8 cellular contexts compared by ENCODE assay signal in the genomic region with DNA sequence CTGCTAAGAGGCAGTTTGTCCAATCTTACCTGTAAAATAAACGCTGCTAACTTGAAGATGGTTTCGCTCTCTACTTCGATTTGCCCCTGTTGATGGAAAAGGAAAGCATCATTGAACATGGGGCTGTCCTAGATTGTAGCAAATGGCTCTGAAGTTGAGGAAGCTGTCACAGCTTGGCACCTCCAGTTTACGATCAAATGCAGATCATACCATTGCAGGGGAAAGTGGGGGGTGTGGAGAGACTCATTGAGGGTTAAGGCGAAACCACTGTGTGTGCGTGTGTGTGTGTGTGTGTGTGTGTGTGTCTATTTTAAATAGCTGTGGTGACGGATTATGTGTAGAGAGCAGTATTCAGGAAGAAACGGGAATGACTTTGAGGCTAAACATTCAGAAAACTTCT.
DNase-seq lines count a peak whose midpoint lies in the region; ATAC-seq and TF ChIP-seq lines count a peak whose summit lies in the region.

No MANE protein-coding gene starts in this region.

- intact Hi-C loops in OCI-LY7 (cut with micrococcal nuclease; ENCODE audit: unreplicated experiment): no loop called here

- no peak overlapping the region for H3K4me3 ChIP-seq in OCI-LY7 (ENCODE audit: low read depth, low read length, poor library complexity, severe bottlenecking)

- H3K27ac ChIP-seq in OCI-LY7 (ENCODE audit: low read depth, low read length, poor library complexity, severe bottlenecking): no peak overlapping the region

- BruUV-seq in OCI-LY7 (replicated peaks; lab: Mats Ljungman, UMichigan): no TSS peak

- H3K4me1 ChIP-seq in OCI-LY7 (ENCODE audit: insufficient read depth, low read length, poor library complexity, severe bottlenecking): no peaks in the 10 kb centered on the region

- DNase-seq in NCI-H526 (lab: John Stamatoyannopoulos, UW) (peak; percentile 56 to 61), iPS-NIHi7 (ENCODE audit: extremely low spot score) (peak; percentile 72), DMS114 treated with DMSO at 0.1 percent for 48 hours (lab: John Stamatoyannopoulos, UW; ENCODE audit: unreplicated experiment) (no peak), OCI-LY7 (ENCODE audit: low spot score) (no peak), amniotic stem cell (lab: John Stamatoyannopoulos, UW) (no peak)
- peak; percentile 77 for DNase-seq in activated effector memory CD4-positive, alpha-beta T cell treated with anti-CD3 and anti-CD28 coated beads, Interleukin-2, amount 50 U/mL, for 16 hours
- peak in 3 of 4 experiments; percentile 15 to 45 (median 32) for DNase-seq in stimulated activated CD4-positive, alpha-beta T cell treated with anti-CD3 and anti-CD28 coated beads, Interleukin-1b, Interleukin-23, amount 100 ng/mL, for 24 hours (ENCODE audit: low read depth in 4 of 4, low spot score in 1 of 4)

- H3K4me2 ChIP-seq in OCI-LY7 (ENCODE audit: low read length): no peak overlapping the region

- no peak for TF ChIP-seq CTCF in OCI-LY7 (conservative IDR thresholded peaks at IDR 0.05; ENCODE audit: low read length)

- POLR2A ChIA-PET in OCI-LY7 (lab: Charles Lee): interaction anchor here (1.3 kb wide), 1 partner anchor 37 kb away, joined by 3 read pairs; no protein-coding TSS in a partner anchor

- no peaks in the 10 kb centered on the region for H3K9me3 ChIP-seq in OCI-LY7 (ENCODE audit: low read length)

- no peaks in the 10 kb centered on the region for H3K36me3 ChIP-seq in OCI-LY7 (ENCODE audit: insufficient read depth, low read length)

- H4K20me1 ChIP-seq in OCI-LY7 (ENCODE audit: insufficient read depth, low read length): no peaks in the 10 kb centered on the region

- no peak overlapping the region for H2AFZ ChIP-seq in OCI-LY7 (ENCODE audit: low read length)

- no peaks in the 10 kb centered on the region for H3K9me2 ChIP-seq in OCI-LY7 (ENCODE audit: insufficient read depth, low read length)

- CTCF ChIA-PET in OCI-LY7 (lab: Charles Lee; ENCODE audit: unreplicated experiment): no interaction called here

- H3K79me2 ChIP-seq in OCI-LY7 (ENCODE audit: insufficient read depth, low read depth, low read length): no peaks in the 10 kb centered on the region

- no peak for ATAC-seq in GM18868 (IDR thresholded peaks at IDR 0.05; ENCODE audit: unreplicated experiment)

Comparison
In these comparisons a context has a peak if more than half of its experiments do, and no peak if none do; other contexts are left out.
1. DNase-seq: peak in NCI-H526 (2 of 2), activated effector memory CD4-positive, alpha-beta T cell treated with anti-CD3 and anti-CD28 coated beads, Interleukin-2, amount 50 U/mL, for 16 hours (single experiment), iPS-NIHi7 (single experiment) and stimulated activated CD4-positive, alpha-beta T cell treated with anti-CD3 and anti-CD28 coated beads, Interleukin-1b, Interleukin-23, amount 100 ng/mL, for 24 hours (3 of 4); none in DMS114 treated with DMSO at 0.1 percent for 48 hours (single experiment), OCI-LY7 (single experiment) and amniotic stem cell (single experiment).